8 cellular contexts compared by ENCODE assay signal in genomic region chr19:13952154-13953020, GRCh38. TPM values are rescaled to one million over a fixed set of nuclear protein-coding genes. Genes with fewer than 3 reads are reported as not detected.
DNase-seq lines count a peak whose midpoint lies in the region; ATAC-seq, FAIRE-seq and TF ChIP-seq lines count a peak whose summit lies in the region.

TSS of gene DCAF15 (plus strand) at chr19:13952509. CDS start at chr19:13952513, 4 bp downstream.

- H3K9me1 ChIP-seq in IMR-90 (ENCODE audit: insufficient read depth, low read length) (0 out of 2 replicates have a peak, but pooled peaks cover 4% of the 10 kb centered on the region), endothelial cell of umbilical vein (replicated peaks; ENCODE audit: control insufficient read depth, extremely low read depth, insufficient read depth, low read length) (no peaks in the 10 kb centered on the region)

- no peaks in the 10 kb centered on the region for H3K9me3 ChIP-seq in IMR-90 (ENCODE audit: control insufficient read depth, insufficient read depth, low read length)
- no peaks in the 10 kb centered on the region for H3K9me3 ChIP-seq in endothelial cell of umbilical vein (replicated peaks; ENCODE audit: control insufficient read depth, insufficient read depth, low read length)

- TF ChIP-seq POLR2A in IMR-90 (IDR thresholded peaks at IDR 0.05; ENCODE audit: low read depth, low read length) = peak; percentile 47; the same call in 1 of the 2 replicates
- peak; percentile 66 for TF ChIP-seq POLR2A in endothelial cell of umbilical vein (IDR thresholded peaks at IDR 0.05; ENCODE audit: low read depth, low read length)

- H3K56ac ChIP-seq in IMR-90 (ENCODE audit: extremely low read depth, insufficient read depth, low read length) = no peak within 1 kb of the TSS; the same call in 1 of the 2 replicates

- peak within 1 kb of the TSS; percentile 53; the same call in 1 of the 2 replicates for H3K23ac ChIP-seq in IMR-90 (ENCODE audit: low read depth, low read length)

- BruUV-seq in IMR-90 (replicated peaks; lab: Mats Ljungman, UMichigan) = no TSS peak
- no TSS peak for BruUV-seq in endothelial cell of umbilical vein (replicated peaks; lab: Mats Ljungman, UMichigan)

- H2BK15ac ChIP-seq in IMR-90 (ENCODE audit: low read depth, low read length) = no peak within 1 kb of the TSS

- intact Hi-C loops in IMR-90 (cut with micrococcal nuclease) = loop anchor here (2.0 kb wide), 1 partner anchor 72 kb away; no protein-coding TSS in a partner anchor
- intact Hi-C loops in endothelial cell of umbilical vein (cut with micrococcal nuclease) = loop anchor here (1.0 to 2.0 kb wide), 5 partner anchors 34 to 90 kb away; partner anchors contain the start of genes BRME1, CC2D1A and RFX1

- H4K8ac ChIP-seq in IMR-90 (ENCODE audit: low read depth in 2 of 2, low read length in 2 of 2) = peak within 1 kb of the TSS; percentile 2 to 74; a peak in 2 of 4 replicates

- TF ChIP-seq RAD21 in IMR-90 (IDR thresholded peaks at IDR 0.05; ENCODE audit: low read length) = no peak

- TF ChIP-seq CTCF in IMR-90 (conservative IDR thresholded peaks at IDR 0.05; ENCODE audit: low read depth, low read length) (no peak), endothelial cell of umbilical vein (IDR thresholded peaks at IDR 0.05; ENCODE audit: extremely low read depth in 1 of 2, insufficient read depth in 1 of 2, low read depth in 1 of 2, low read length in 2 of 2) (no peak)

- POLR2A ChIA-PET in IMR-90 (lab: Charles Lee; ENCODE audit: unreplicated experiment) = interaction anchor here (0.7 kb wide), 1 partner anchor 14 kb away, joined by 3 read pairs; the partner anchor contains the start of gene PODNL1
- POLR2A ChIA-PET in endothelial cell of umbilical vein (lab: Charles Lee) = interaction anchor here (0.5 to 1.3 kb wide), 2 partner anchors 26 to 52 kb away, joined by 3 to 5 read pairs; no protein-coding TSS in a partner anchor

- H3K4me3 ChIP-seq in IMR-90 (ENCODE audit: insufficient read depth, low read depth, low read length) = peak within 1 kb of the TSS; percentile 60
- H3K4me3 ChIP-seq in endothelial cell of umbilical vein (replicated peaks in 1 of 3; ENCODE audit: insufficient read depth in 1 of 3, low read depth in 1 of 3, low read length in 3 of 3) = peak within 1 kb of the TSS; percentile 76 to 87 (median 83)

- H4K20me1 ChIP-seq in IMR-90 (ENCODE audit: insufficient read depth, low read length) (peaks cover 12% of the 10 kb centered on the region), endothelial cell of umbilical vein (replicated peaks; ENCODE audit: control insufficient read depth, extremely low read depth, insufficient read depth, low read length) (no peaks in the 10 kb centered on the region)

- H3K27ac ChIP-seq in IMR-90 (ENCODE audit: insufficient read depth, low read length) = peak within 1 kb of the TSS; percentile 82
- H3K27ac ChIP-seq in endothelial cell of umbilical vein (ENCODE audit: insufficient read depth, low read depth, low read length) = peak within 1 kb of the TSS; percentile 63

- H3K79me1 ChIP-seq in IMR-90 (ENCODE audit: low read depth in 1 of 2, low read length in 2 of 2) = peaks cover 13 to 31% of the 10 kb centered on the region in 2 experiments

- H2BK20ac ChIP-seq in IMR-90 (ENCODE audit: low read depth, low read length) = no peak within 1 kb of the TSS

- WGBS in IMR-90 (ENCODE audit: extremely low coverage in 2 of 2, insufficient read length in 1 of 2), 2 experiments = 2% methylated on average over 11 of the region's 68 CpGs; no CpG with 5 or more reads in 1 of the 2 experiments

- H3K36me3 ChIP-seq in IMR-90 (ENCODE audit: control insufficient read depth, insufficient read depth, low read length) = peaks cover 21% of the 10 kb centered on the region
- H3K36me3 ChIP-seq in endothelial cell of umbilical vein (ENCODE audit: control insufficient read depth in 2 of 2, extremely low read depth in 1 of 2, insufficient read depth in 2 of 2, low read length in 2 of 2) = peaks cover 6 to 18% of the 10 kb centered on the region in 2 experiments

- FAIRE-seq in endothelial cell of umbilical vein (lab: Jason Lieb, UNC) = peak; percentile 99

- peak within 1 kb of the TSS; percentile 74 for H2AK5ac ChIP-seq in IMR-90 (ENCODE audit: low read depth, low read length)

- peak; percentile 96 for ATAC-seq in GM21528 (IDR thresholded peaks at IDR 0.05; ENCODE audit: low FRiP score, unreplicated experiment)
- ATAC-seq in IMR-90 (ENCODE audit: low read depth) = peak; percentile 99

- peak within 1 kb of the TSS; percentile 99 for H2AFZ ChIP-seq in IMR-90 (replicated peaks; ENCODE audit: low read length, poor library complexity)
- peak within 1 kb of the TSS; percentile 87 for H2AFZ ChIP-seq in endothelial cell of umbilical vein (ENCODE audit: low read depth, low read length)

- dilution Hi-C loops in IMR-90 (cut with HindIII; ENCODE audit: low sequenced_read_pairs, unreplicated experiment) (no loop called here), endothelial cell of umbilical vein (cut with MboI; ENCODE audit: extremely low pct_ligation_motif_present, low sequenced_read_pairs) (no loop called here)

- DNase-seq in DMS 273 (lab: John Stamatoyannopoulos, UW; ENCODE audit: unreplicated experiment) = peak; percentile 100
- DNase-seq in IMR-90 = peak; percentile 99
- DNase-seq in OCI-M1 (lab: John Stamatoyannopoulos, UW) = peak; percentile 100
- peak; percentile 98 for DNase-seq in activated T-cell treated with anti-CD3 and anti-CD28 coated beads for 24 hours (ENCODE audit: low read depth)
- peak; percentile 100 for DNase-seq in endothelial cell of umbilical vein (ENCODE audit: low read depth, low spot score)
- DNase-seq in midbrain (lab: John Stamatoyannopoulos, UW) = peak; percentile 100
- DNase-seq in stimulated activated CD8-positive, alpha-beta memory T cell treated with anti-CD3 and anti-CD28 coated beads, Interleukin-2, amount 100 ng/mL, for 1 hour (ENCODE audit: low read depth in 2 of 2) = peak; percentile 96 to 98

- peak within 1 kb of the TSS; percentile 83 for H2BK5ac ChIP-seq in IMR-90 (ENCODE audit: low read depth, low read length, poor library complexity, severe bottlenecking)

- H2BK120ac ChIP-seq in IMR-90 (ENCODE audit: low read depth, low read length) = peak within 1 kb of the TSS; percentile 49; the same call in 1 of the 2 replicates

- H3K4me2 ChIP-seq in IMR-90 (ENCODE audit: low read depth, low read length) = peak within 1 kb of the TSS; percentile 93
- H3K4me2 ChIP-seq in endothelial cell of umbilical vein (ENCODE audit: insufficient read depth, low read length) = peak within 1 kb of the TSS; percentile 83

- H3K4me1 ChIP-seq in IMR-90 (ENCODE audit: control insufficient read depth, insufficient read depth, low read length) (peaks cover 3% of the 10 kb centered on the region; the same call in 1 of the 2 replicates), endothelial cell of umbilical vein (ENCODE audit: control insufficient read depth, extremely low read depth, insufficient read depth, low read length) (peaks cover 10% of the 10 kb centered on the region)

- H3K27me3 ChIP-seq in IMR-90 (ENCODE audit: control insufficient read depth, insufficient read depth, low read length) = no peaks in the 10 kb centered on the region
- no peaks in the 10 kb centered on the region for H3K27me3 ChIP-seq in endothelial cell of umbilical vein (ENCODE audit: control insufficient read depth in 2 of 2, insufficient read depth in 2 of 2, low read length in 2 of 2)

- H3K79me2 ChIP-seq in endothelial cell of umbilical vein (ENCODE audit: control insufficient read depth, insufficient read depth, low read length) = peaks cover 20% of the 10 kb centered on the region

- in situ Hi-C loops in IMR-90 (cut with MboI; ENCODE audit: low sequenced_read_pairs) = no loop called here

- H3K9ac ChIP-seq in IMR-90 (ENCODE audit: low read depth, low read length) (peak within 1 kb of the TSS; percentile 70), endothelial cell of umbilical vein (replicated peaks; ENCODE audit: extremely low read depth, insufficient read depth, low read length) (peak within 1 kb of the TSS; percentile 85)

- peak within 1 kb of the TSS; percentile 32; the same call in 1 of the 2 replicates for H4K91ac ChIP-seq in IMR-90 (ENCODE audit: insufficient read depth, low read depth, low read length)

- peak within 1 kb of the TSS; percentile 65 for H3K4ac ChIP-seq in IMR-90 (ENCODE audit: low read depth, low read length)

- H2AK9ac ChIP-seq in IMR-90 (replicated peaks; ENCODE audit: low read depth, low read length, poor library complexity) = peak within 1 kb of the TSS; percentile 95

- no peak within 1 kb of the TSS for H4K5ac ChIP-seq in IMR-90 (ENCODE audit: low read depth, low read length)

- peak within 1 kb of the TSS; percentile 83; the same call in 1 of the 2 replicates for H3K14ac ChIP-seq in IMR-90 (replicated peaks; ENCODE audit: low read depth, low read length)

- no peak within 1 kb of the TSS; the same call in 1 of the 2 replicates for H3K18ac ChIP-seq in IMR-90 (ENCODE audit: low read depth, low read length)

- CTCF ChIA-PET in IMR-90 (lab: Yijun Ruan, JAX) (interaction anchor here (1.1 to 2.4 kb wide), 3 partner anchors 10 to 14 kb away, joined by 3 to 8 read pairs (median 6); partner anchors contain the start of gene PODNL1), endothelial cell of umbilical vein (lab: Charles Lee) (interaction anchor here (0.8 to 3.4 kb wide), 9 partner anchors 9 to 107 kb away, joined by 3 to 13 read pairs (median 6); partner anchors contain the start of gene IL27RA)

TF ChIP-seq in IMR-90, 13 proteins besides CTCF, POLR2A, EP300 and RAD21 (continues in another document):
- TF ChIP-seq CEBPB (IDR thresholded peaks at IDR 0.05; ENCODE audit: low read depth, low read length) (no peak), FOS (IDR thresholded peaks at IDR 0.05; ENCODE audit: low read depth, low read length) (peak; percentile 50; the same call in 1 of the 2 replicates), RCOR1 (IDR thresholded peaks at IDR 0.05; ENCODE audit: insufficient replicate concordance, low read length) (no peak)

TF ChIP-seq in endothelial cell of umbilical vein, 7 proteins besides CTCF, POLR2A, EP300 and RAD21:
- TF ChIP-seq POLR2AphosphoS5 (IDR thresholded peaks at IDR 0.05; ENCODE audit: insufficient read depth, low read depth, low read length) = peak; percentile 72
- TF ChIP-seq EZH2 (IDR thresholded peaks at IDR 0.05; ENCODE audit: borderline replicate concordance, low read depth, low read length, severe bottlenecking) = no peak
TF ChIP-seq in endothelial cell of umbilical vein: peak in this region for 1.

RNA-seq across cellular contexts. Expression of gene DCAF15, which starts in this region (rescaled TPM):
- 6.8 and 7.5 TPM in 2 replicates for total RNA-seq in IMR-90 (2012; rRNA removed)
- polyA plus RNA-seq in IMR-90 (2012; rRNA removed) = 31.0 and 31.9 TPM in 2 replicates
- polyA plus RNA-seq in IMR-90 (2012; cell fraction: cytosol; rRNA removed) = 12.6 and 27.6 TPM in 2 replicates
- polyA plus RNA-seq in IMR-90 (2012; cell fraction: nucleus; rRNA removed; ENCODE audit: low replicate concordance) = 116 and 298 TPM in 2 replicates
- 42.4 and 47.9 TPM in 2 replicates for total RNA-seq in endothelial cell of umbilical vein
- 41.9 and 50.5 TPM in 2 replicates for polyA plus RNA-seq in endothelial cell of umbilical vein
- 17.5 and 25.6 TPM in 2 replicates for polyA plus RNA-seq in endothelial cell of umbilical vein (2011; cell fraction: cytosol; rRNA removed)
- polyA plus RNA-seq in endothelial cell of umbilical vein (2011; cell fraction: nucleus; rRNA removed) = 124 and 130 TPM in 2 replicates
- 25.6 and 28.5 TPM in 2 replicates for polyA plus RNA-seq in endothelial cell of umbilical vein (2012)
- 32.7 and 34.6 TPM in 2 replicates for polyA minus RNA-seq in endothelial cell of umbilical vein
- 11.8 TPM for polyA minus RNA-seq in endothelial cell of umbilical vein (2011; cell fraction: cytosol; rRNA and poly(A)+ RNA removed)
- polyA minus RNA-seq in endothelial cell of umbilical vein (2011; cell fraction: nucleus; rRNA and poly(A)+ RNA removed) = 27.6 and 31.1 TPM in 2 replicates

Comparison
In these comparisons a context has a peak if more than half of its experiments do, and no peak if none do; other contexts are left out.
1. Peak in every context shown above with its lines: DNase-seq, ATAC-seq, H3K4me3 ChIP-seq and H3K27ac ChIP-seq.